9 cellular contexts compared by ENCODE assay signal in the genomic region with DNA sequence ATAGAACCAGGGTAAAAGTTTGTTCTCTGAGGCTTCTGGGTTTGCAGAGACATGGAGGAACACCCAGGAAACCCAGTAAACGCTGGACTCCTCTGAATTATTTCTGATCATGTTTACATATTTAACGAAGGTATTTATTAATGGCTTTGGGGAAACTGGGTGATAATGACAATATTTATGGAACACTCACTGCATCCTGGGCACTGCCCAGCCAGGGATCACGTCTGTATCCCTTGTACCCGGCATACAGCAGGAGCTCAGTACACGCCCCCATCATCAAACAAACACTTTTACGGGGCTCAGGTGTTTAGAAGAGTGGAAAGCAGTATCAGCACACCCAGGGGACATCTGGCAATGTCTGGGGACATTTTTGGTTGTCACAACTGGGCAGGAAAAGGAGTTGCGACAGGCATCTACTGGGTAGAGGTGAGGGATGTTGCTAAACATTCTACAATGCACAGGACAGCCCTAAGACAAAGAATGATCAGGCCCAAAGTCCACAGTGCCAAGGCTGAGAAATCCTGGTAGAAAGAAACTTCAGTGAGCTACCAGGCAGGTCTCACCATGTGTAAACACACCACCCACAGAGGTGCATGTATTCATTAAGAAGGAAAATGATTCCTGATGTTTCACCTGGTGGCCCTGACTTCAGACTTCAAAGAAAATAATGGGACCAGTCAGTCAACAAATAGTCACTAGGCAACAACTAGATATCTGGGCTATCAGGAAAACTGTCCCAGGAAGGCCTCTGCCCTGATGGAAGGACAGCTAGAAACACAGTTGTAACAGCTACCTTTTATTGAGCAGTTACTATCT. TPM values are rescaled to one million over a fixed set of nuclear protein-coding genes. Genes with fewer than 3 reads are reported as not detected.
DNase-seq lines count a peak whose midpoint lies in the region; ATAC-seq, FAIRE-seq and TF ChIP-seq lines count a peak whose summit lies in the region.
"Had no signal": no experiment of that assay in that cellular context is flagged by ENCODE, and none has a peak within 500 bp of the region (broad histone marks: within the 10 kb centered on the region; RNA-seq: fewer than 3 reads in every experiment).

No MANE protein-coding gene starts in this region.

- peak; percentile 66 for ATAC-seq in HepG2
- no peak for ATAC-seq in thoracic aorta (ENCODE audit: insufficient number of reproducible peaks, low FRiP score, low read depth)
- no peak for ATAC-seq in HG03280 (IDR thresholded peaks at IDR 0.05; ENCODE audit: unreplicated experiment)
- no peak for ATAC-seq in GM18519 (IDR thresholded peaks at IDR 0.05; ENCODE audit: low FRiP score, unreplicated experiment)

- H3K27me3 ChIP-seq in HepG2 (ENCODE audit: control insufficient read depth in 1 of 2, insufficient read depth in 2 of 2, low read length in 2 of 2) (no peaks in the 10 kb centered on the region), thoracic aorta (replicated peaks; ENCODE audit: insufficient read depth) (no peaks in the 10 kb centered on the region), BE2C (no peaks in the 10 kb centered on the region)

- H3K27ac Mint-ChIP-seq in activated T-helper 1 cell treated with anti-CD3 and anti-CD28 coated beads, Interleukin-12 subunit alpha, Interleukin-12 subunit beta, Interleukin-2, Interleukin-4 antibody, amounts not matched to agents 30 ng/mL and 10 ng/mL and 1 ng/mL, durations not matched to agents 14 hours and 24 hours and 36 hours: peak overlapping the region; percentile 42

- no peaks in the 10 kb centered on the region for H3K9me3 ChIP-seq in HepG2 (ENCODE audit: low read length)
- H3K9me3 ChIP-seq in thoracic aorta: no peaks in the 10 kb centered on the region
- H3K9me3 ChIP-seq in BE2C: no peaks in the 10 kb centered on the region

- TF ChIP-seq RAD21 in HepG2 (CRISPR knock-in tag; IDR thresholded peaks at IDR 0.05): 0 out of 2 replicates have a peak, but pooled peaks have one; percentile 38

- H3K9me3 Mint-ChIP-seq in activated T-helper 1 cell treated with anti-CD3 and anti-CD28 coated beads, Interleukin-12 subunit alpha, Interleukin-12 subunit beta, Interleukin-2, Interleukin-4 antibody, amounts not matched to agents 30 ng/mL and 10 ng/mL and 1 ng/mL, durations not matched to agents 14 hours and 24 hours and 36 hours: no peaks in the 10 kb centered on the region

- BruUV-seq in HepG2 (replicated peaks; lab: Mats Ljungman, UMichigan): no TSS peak

- peaks cover 98% of the 10 kb centered on the region for H3K79me2 ChIP-seq in HepG2 (ENCODE audit: insufficient read depth, low read length)

- H3K4me2 ChIP-seq in HepG2 (ENCODE audit: low read depth, low read length): peak overlapping the region; percentile 77

- H3K27ac ChIP-seq in HepG2 (ENCODE audit: extremely low read length, insufficient read depth, low read length) (peak overlapping the region; percentile 82), thoracic aorta (peak overlapping the region; percentile 98 to 100)

- peak; percentile 10 to 17 for DNase-seq in NOMO-1 (lab: John Stamatoyannopoulos, UW; ENCODE audit: unreplicated experiment in 2 of 2)
- no peak for DNase-seq in NOMO-1 treated with dmso at 0.1 percent for 144 hours (lab: John Stamatoyannopoulos, UW; ENCODE audit: unreplicated experiment)
- no peak for DNase-seq in activated T-helper 1 cell treated with anti-CD3 and anti-CD28 coated beads, Interleukin-12 subunit alpha, Interleukin-12 subunit beta, Interleukin-2, Interleukin-4 antibody, amounts not matched to agents 30 ng/mL and 10 ng/mL and 1 ng/mL, durations not matched to agents 14 hours and 24 hours and 36 hours (ENCODE audit: low spot score)
- peak; percentile 99 for DNase-seq in HepG2 (ENCODE audit: low spot score)
- DNase-seq in thoracic aorta (ENCODE audit: low spot score): no peak
- no peak for DNase-seq in BE2C
- DNase-seq: cerebellar nuclear complex had no signal

- TF ChIP-seq CTCF in HepG2 (CRISPR knock-in tag; IDR thresholded peaks at IDR 0.05): no peak; the same call in 1 of the 2 replicates
- no peak for TF ChIP-seq CTCF in thoracic aorta (IDR thresholded peaks at IDR 0.05)
- no peak for TF ChIP-seq CTCF in BE2C (IDR thresholded peaks at IDR 0.05; ENCODE audit: low read depth, low read length)

- H3K4me3 Mint-ChIP-seq in activated T-helper 1 cell treated with anti-CD3 and anti-CD28 coated beads, Interleukin-12 subunit alpha, Interleukin-12 subunit beta, Interleukin-2, Interleukin-4 antibody, amounts not matched to agents 30 ng/mL and 10 ng/mL and 1 ng/mL, durations not matched to agents 14 hours and 24 hours and 36 hours: no peak overlapping the region

- POLR2A ChIA-PET in HepG2 (lab: Yijun Ruan, JAX): interaction anchor here (0.7 to 23.7 kb wide), 18 partner anchors 10 to 798 kb away, joined by 3 to 624 read pairs (median 4); a partner anchor contains a TSS

- H3K36me3 ChIP-seq in HepG2 (replicated peaks in 1 of 2; ENCODE audit: control insufficient read depth in 1 of 2, insufficient read depth in 2 of 2, low read length in 2 of 2) (peaks cover 21 to 35% of the 10 kb centered on the region in 2 experiments), thoracic aorta (no peaks in the 10 kb centered on the region), BE2C (peaks cover 29% of the 10 kb centered on the region)

- TF ChIP-seq EP300 in HepG2 (IDR thresholded peaks at IDR 0.05; ENCODE audit: low read depth in 2 of 2, low read length in 2 of 2) (peak in 1 of 2 experiments; percentile 82; a peak in 3 of 4 replicates), HepG2 (CRISPR knock-in tag; IDR thresholded peaks at IDR 0.05; ENCODE audit: borderline replicate concordance) (peak; percentile 89; the same call in 1 of the 2 replicates)

- H3K4me1 ChIP-seq in HepG2 (ENCODE audit: insufficient read depth, low read length) (peaks cover 89% of the 10 kb centered on the region), thoracic aorta (ENCODE audit: control insufficient read depth in 1 of 2, low read depth in 2 of 2) (peaks cover 35 to 61% of the 10 kb centered on the region in 2 donors), BE2C (peaks cover 16% of the 10 kb centered on the region; the same call in 1 of the 2 replicates)

- H3K4me3 ChIP-seq in HepG2 (replicated peaks in 1 of 3; ENCODE audit: insufficient read depth in 1 of 3, low read depth in 2 of 3, low read length in 3 of 3) (peak overlapping the region in 1 of 3 experiments; percentile 8; a peak in 1 of 6 replicates), thoracic aorta (no peak overlapping the region), BE2C (ENCODE audit: low read depth, low read length) (no peak overlapping the region)

- H3K4me1 Mint-ChIP-seq in activated T-helper 1 cell treated with anti-CD3 and anti-CD28 coated beads, Interleukin-12 subunit alpha, Interleukin-12 subunit beta, Interleukin-2, Interleukin-4 antibody, amounts not matched to agents 30 ng/mL and 10 ng/mL and 1 ng/mL, durations not matched to agents 14 hours and 24 hours and 36 hours (ENCODE audit: low read depth): peaks cover 47% of the 10 kb centered on the region

- intact Hi-C loops in activated T-helper 1 cell treated with anti-CD3 and anti-CD28 coated beads, Interleukin-12 subunit alpha, Interleukin-12 subunit beta, Interleukin-2, Interleukin-4 antibody, amounts not matched to agents 30 ng/mL and 10 ng/mL and 1 ng/mL, durations not matched to agents 14 hours and 24 hours and 36 hours (cut with micrococcal nuclease): no loop called here
- intact Hi-C loops in HepG2 (cut with micrococcal nuclease; ENCODE audit: unreplicated experiment): loop anchor here (1.0 to 2.0 kb wide), 3 partner anchors 13 to 39 kb away; no protein-coding TSS in a partner anchor

- H3K9ac ChIP-seq in HepG2 (ENCODE audit: insufficient read depth, low read depth, low read length): peak overlapping the region; percentile 48

- H3K27me3 Mint-ChIP-seq in activated T-helper 1 cell treated with anti-CD3 and anti-CD28 coated beads, Interleukin-12 subunit alpha, Interleukin-12 subunit beta, Interleukin-2, Interleukin-4 antibody, amounts not matched to agents 30 ng/mL and 10 ng/mL and 1 ng/mL, durations not matched to agents 14 hours and 24 hours and 36 hours (ENCODE audit: insufficient read depth): no peaks in the 10 kb centered on the region

- no peak overlapping the region for H2AFZ ChIP-seq in HepG2 (ENCODE audit: low read length)

- peaks cover 22% of the 10 kb centered on the region for H3K36me3 Mint-ChIP-seq in activated T-helper 1 cell treated with anti-CD3 and anti-CD28 coated beads, Interleukin-12 subunit alpha, Interleukin-12 subunit beta, Interleukin-2, Interleukin-4 antibody, amounts not matched to agents 30 ng/mL and 10 ng/mL and 1 ng/mL, durations not matched to agents 14 hours and 24 hours and 36 hours (ENCODE audit: low read depth)

- WGBS in HepG2 (ENCODE audit: low lambda C conversion rate): 30% methylated on average over 7 of the region's 7 CpGs

- peak; percentile 82 for FAIRE-seq in HepG2 (lab: Jason Lieb, UNC)

- peaks cover 94% of the 10 kb centered on the region for H4K20me1 ChIP-seq in HepG2 (ENCODE audit: insufficient read depth, low read length)

- in situ Hi-C loops in HepG2 (cut with HindIII; ENCODE audit: extremely low pct_ligation_motif_present, low pct_unique_long_range_greater_than_20kb): no loop called here

- CTCF ChIA-PET in HepG2 (lab: Yijun Ruan, JAX; ENCODE audit: low intra/inter-chr PET ratio, low total read pairs): interaction anchor here (1.4 kb wide), 1 partner anchor 63 kb away, joined by 6 read pairs; no protein-coding TSS in a partner anchor

- peak in 1 of 2 experiments; percentile 12; a peak in 1 of 4 replicates for TF ChIP-seq POLR2A in HepG2 (IDR thresholded peaks at IDR 0.05; ENCODE audit: insufficient read depth in 1 of 2, low read depth in 2 of 2, low read length in 2 of 2)

RNA-seq across cellular contexts. Expression of a gene that starts 35.3 kb away (rescaled TPM):
- 42.6 and 43.3 TPM in 2 replicates for total RNA-seq in activated T-helper 1 cell treated with anti-CD3 and anti-CD28 coated beads, Interleukin-12 subunit alpha, Interleukin-12 subunit beta, Interleukin-2, Interleukin-4 antibody, amounts not matched to agents 30 ng/mL and 10 ng/mL and 1 ng/mL, durations not matched to agents 14 hours and 24 hours and 36 hours
- total RNA-seq in HepG2 (2016; rRNA removed; fragmentation: Illumina TruSeq; extraction: Trizol): 53.9 and 71.9 TPM in 2 replicates
- total RNA-seq in HepG2 (2016; cell fraction: cytosol; rRNA removed; fragmentation: Illumina TruSeq; extraction: Trizol; ENCODE audit: low read depth): 45.3 and 50.7 TPM in 2 replicates
- total RNA-seq in HepG2 (2016; cell fraction: insoluble cytoplasmic fraction; rRNA removed; fragmentation: Illumina TruSeq; extraction: Trizol): 54.7 and 64.5 TPM in 2 replicates
- total RNA-seq in HepG2 (2016; cell fraction: membrane; rRNA removed; fragmentation: Illumina TruSeq; extraction: Trizol): 30.6 and 34.0 TPM in 2 replicates
- total RNA-seq in HepG2 (2016; cell fraction: nucleus; rRNA removed; fragmentation: Illumina TruSeq; extraction: Trizol): 90.9 and 106 TPM in 2 replicates
- 81.4 and 84.7 TPM in 2 replicates for polyA plus RNA-seq in HepG2 (2011; rRNA removed)
- polyA plus RNA-seq in HepG2 (2011; cell fraction: cytosol; rRNA removed): 41.2 and 45.2 TPM in 2 replicates
- polyA plus RNA-seq in HepG2 (2011; cell fraction: nucleus; rRNA removed): 139 and 149 TPM in 2 replicates
- 50.4 and 60.2 TPM in 2 replicates for polyA plus RNA-seq in HepG2 (2012)
- 1.9 and 2.5 TPM in 2 replicates for polyA plus RNA-seq in HepG2 (2016; cell fraction: cytosol; fragmentation: Illumina TruSeq; extraction: Trizol; ENCODE audit: low read depth)
- 42.7 and 55.7 TPM in 2 replicates for polyA plus RNA-seq in HepG2 (2016; cell fraction: insoluble cytoplasmic fraction; fragmentation: Illumina TruSeq; extraction: Trizol; ENCODE audit: low read depth)
- polyA plus RNA-seq in HepG2 (2016; cell fraction: membrane; fragmentation: Illumina TruSeq; extraction: Trizol; ENCODE audit: low read depth): 7.9 and 9.1 TPM in 2 replicates
- polyA plus RNA-seq in HepG2 (2016; cell fraction: nucleus; fragmentation: Illumina TruSeq; extraction: Trizol; ENCODE audit: insufficient read depth, low read depth): 103 and 106 TPM in 2 replicates
- polyA minus RNA-seq in HepG2 (2011; rRNA and poly(A)+ RNA removed; ENCODE audit: low replicate concordance): 14.1 and 79.4 TPM in 2 replicates
- polyA minus RNA-seq in HepG2 (2011; cell fraction: cytosol; rRNA and poly(A)+ RNA removed): 66.7 and 69.5 TPM in 2 replicates
- polyA minus RNA-seq in HepG2 (2011; cell fraction: nucleus; rRNA and poly(A)+ RNA removed): 190 and 220 TPM in 2 replicates
- 10 to 100 TPM; 17.9 to 27.2 TPM for total RNA-seq in thoracic aorta
- 60.5 TPM for polyA plus RNA-seq in BE2C (2012; ENCODE audit: insufficient read depth, insufficient read length, low read depth)

Comparison
In these comparisons a context has a peak if more than half of its experiments do, and no peak if none do; other contexts are left out.
1. DNase-seq: peak in NOMO-1 (2 of 2) and HepG2 (single experiment); none in NOMO-1 treated with dmso at 0.1 percent for 144 hours (single experiment), activated T-helper 1 cell treated with anti-CD3 and anti-CD28 coated beads, Interleukin-12 subunit alpha, Interleukin-12 subunit beta, Interleukin-2, Interleukin-4 antibody, amounts not matched to agents 30 ng/mL and 10 ng/mL and 1 ng/mL, durations not matched to agents 14 hours and 24 hours and 36 hours (single experiment), thoracic aorta (single experiment) and BE2C (single experiment).